In genomic region chr5:45402804-45403455, GRCh38 we compare ENCODE assay signal across 28 cellular contexts.
"Had no signal": no experiment of that assay in that cellular context is flagged by ENCODE, and none has a peak within 500 bp of the region (broad histone marks: within the 10 kb centered on the region; RNA-seq: fewer than 3 reads in every experiment).

No MANE protein-coding gene starts in this region.

- H3K4me3 ChIP-seq: hepatocyte, lower lobe of right lung, pancreas, prostate gland, right lobe of liver, smooth muscle cell, tibial nerve, uterus had no signal

- H3K36me3 Mint-ChIP-seq: mesothelial cell of epicardium; naive B cell; natural killer cell; stimulated activated memory B cell treated with anti-CD40 and anti-IgM and Interleukin-4, amounts not matched to agents 10 μg/mL and 1 μg/mL and 100 μg/mL, for 72 hours; type B pancreatic cell had no signal

- H3K4me1 ChIP-seq: lower lobe of right lung, pancreas, prostate gland, right lobe of liver, tibial nerve, uterus had no signal

- H3K36me3 ChIP-seq: lower lobe of right lung, pancreas, prostate gland, tibial nerve, uterus had no signal

- H3K79me2 ChIP-seq: hepatocyte had no signal

- H3K27me3 Mint-ChIP-seq: naive B cell; stimulated activated memory B cell treated with anti-CD40 and anti-IgM and Interleukin-4, amounts not matched to agents 10 μg/mL and 1 μg/mL and 100 μg/mL, for 72 hours; stimulated activated naive CD8-positive, alpha-beta T cell treated with anti-CD3 and anti-CD28 coated beads, Interleukin-15, amount 100 ng/mL, for 72 hours; type B pancreatic cell had no signal

- H3K27me3 ChIP-seq: hepatocyte, pancreas, right lobe of liver, tibial nerve, uterus had no signal

- H3K4me2 ChIP-seq: hepatocyte, smooth muscle cell had no signal

- H2AFZ ChIP-seq: hepatocyte had no signal

- H3K9me3 ChIP-seq: lower lobe of right lung, pancreas, prostate gland, right lobe of liver, tibial nerve, uterus had no signal

- H3K4me3 Mint-ChIP-seq: mesothelial cell of epicardium; natural killer cell; nephron progenitor cell; stimulated activated memory B cell treated with anti-CD40 and anti-IgM and Interleukin-4, amounts not matched to agents 10 μg/mL and 1 μg/mL and 100 μg/mL, for 72 hours; stimulated activated naive CD8-positive, alpha-beta T cell treated with anti-CD3 and anti-CD28 coated beads, Interleukin-15, amount 100 ng/mL, for 72 hours; type B pancreatic cell had no signal

- DNase-seq: kidney glomerular epithelial cell; left cardiac atrium; lower lobe of right lung; mammary epithelial cell; mesenchymal stem cell; naive B cell; natural killer cell; nephron progenitor cell; nucleus accumbens; pancreas; posterior cingulate gyrus; right lobe of liver; stimulated activated CD4-positive, alpha-beta T cell treated with anti-CD3 and anti-CD28 coated beads, Interleukin-1b, Interleukin-23, amount 100 ng/mL, for 48 hours; stimulated activated CD4-positive, alpha-beta T cell treated with anti-CD3 and anti-CD28 coated beads, Interleukin-2, amount 100 ng/mL, for 48 hours; stimulated activated CD4-positive, alpha-beta T cell treated with anti-CD3 and anti-CD28 coated beads, Interleukin-4, amount 100 ng/mL, for 4 hours; stimulated activated CD8-positive, alpha-beta memory T cell treated with anti-CD3 and anti-CD28 coated beads, Interleukin-4, amount 100 ng/mL, for 48 hours; stimulated activated naive CD4-positive, alpha-beta T cell treated with Interleukin-2 at 50 U/mL for 16 hours; stimulated activated naive CD8-positive, alpha-beta T cell treated with anti-CD3 and anti-CD28 coated beads, Interleukin-15, amount 100 ng/mL, for 72 hours; substantia nigra; uterus had no signal

- H3K27ac Mint-ChIP-seq: mesothelial cell of epicardium; natural killer cell; nephron progenitor cell; stimulated activated memory B cell treated with anti-CD40 and anti-IgM and Interleukin-4, amounts not matched to agents 10 μg/mL and 1 μg/mL and 100 μg/mL, for 72 hours; stimulated activated naive CD8-positive, alpha-beta T cell treated with anti-CD3 and anti-CD28 coated beads, Interleukin-15, amount 100 ng/mL, for 72 hours; type B pancreatic cell had no signal

- H3K27ac ChIP-seq: hepatocyte, lower lobe of right lung, pancreas, prostate gland, right lobe of liver, tibial nerve, uterus had no signal

- H3K4me1 Mint-ChIP-seq: mesothelial cell of epicardium; naive B cell; natural killer cell; nephron progenitor cell; stimulated activated memory B cell treated with anti-CD40 and anti-IgM and Interleukin-4, amounts not matched to agents 10 μg/mL and 1 μg/mL and 100 μg/mL, for 72 hours; stimulated activated naive CD8-positive, alpha-beta T cell treated with anti-CD3 and anti-CD28 coated beads, Interleukin-15, amount 100 ng/mL, for 72 hours had no signal

- ATAC-seq: left cardiac atrium; left lobe of liver; lower lobe of right lung; natural killer cell; pancreas; right lobe of liver; stimulated activated memory B cell treated with anti-CD40 and anti-IgM and Interleukin-4, amounts not matched to agents 10 μg/mL and 1 μg/mL and 100 μg/mL, for 72 hours; stimulated activated naive CD8-positive, alpha-beta T cell treated with anti-CD3 and anti-CD28 coated beads, Interleukin-15, amount 100 ng/mL, for 72 hours had no signal

- H3K9me3 Mint-ChIP-seq: mesothelial cell of epicardium; nephron progenitor cell; stimulated activated memory B cell treated with anti-CD40 and anti-IgM and Interleukin-4, amounts not matched to agents 10 μg/mL and 1 μg/mL and 100 μg/mL, for 72 hours; type B pancreatic cell had no signal
